ENCODE assay signal across 8 cellular contexts in genomic region chr20:45969712-45970634, GRCh38. TPM values are rescaled to one million over a fixed set of nuclear protein-coding genes. Genes with fewer than 3 reads are reported as not detected.
DNase-seq lines count a peak whose midpoint lies in the region; ATAC-seq and TF ChIP-seq lines count a peak whose summit lies in the region.

No MANE protein-coding gene starts in this region.

- no peak for DNase-seq in activated naive CD4-positive, alpha-beta T cell (lab: John Stamatoyannopoulos, UW)
- DNase-seq in NCI-H1092 (lab: John Stamatoyannopoulos, UW): peak; percentile 45
- no peak for DNase-seq in T-helper 2 cell treated with Interferon-gamma antibody and Interleukin-4, amounts not matched to agents 5 μg/mL and 100 μg/mL, for 36 hours (ENCODE audit: low spot score)
- DNase-seq in epithelial cell of proximal tubule (ENCODE audit: low read depth): no peak
- DNase-seq in natural killer cell treated with Interleukin-12 subunit alpha and Interleukin-12 subunit beta and Interleukin-15 and Interleukin-18, amount 100 ng/mL, for 72 hours (ENCODE audit: low spot score): no peak
- DNase-seq in NCI-H187 (lab: John Stamatoyannopoulos, UW): no peak

- H3K4me3 ChIP-seq in epithelial cell of proximal tubule (ENCODE audit: low read depth, low read length): peak overlapping the region; percentile 84

- peaks cover 23% of the 10 kb centered on the region for H3K4me1 Mint-ChIP-seq in activated naive CD4-positive, alpha-beta T cell treated with anti-CD3 and anti-CD28 coated beads, Interleukin-2, amount 50 U/mL, for 24 hours
- H3K4me1 Mint-ChIP-seq in T-helper 2 cell treated with Interferon-gamma antibody and Interleukin-4, amounts not matched to agents 5 μg/mL and 100 μg/mL, for 36 hours (ENCODE audit: low read depth): peaks cover 16% of the 10 kb centered on the region
- peaks cover 17 to 22% of the 10 kb centered on the region in 2 donors for H3K4me1 Mint-ChIP-seq in natural killer cell treated with Interleukin-12 subunit alpha and Interleukin-12 subunit beta and Interleukin-15 and Interleukin-18, amount 100 ng/mL, for 72 hours (ENCODE audit: low read depth in 2 of 2)

- peaks cover 11% of the 10 kb centered on the region for H3K36me3 Mint-ChIP-seq in activated naive CD4-positive, alpha-beta T cell treated with anti-CD3 and anti-CD28 coated beads, Interleukin-2, amount 50 U/mL, for 24 hours
- peaks cover 23% of the 10 kb centered on the region for H3K36me3 Mint-ChIP-seq in T-helper 2 cell treated with Interferon-gamma antibody and Interleukin-4, amounts not matched to agents 5 μg/mL and 100 μg/mL, for 36 hours (ENCODE audit: low read depth)
- H3K36me3 Mint-ChIP-seq in natural killer cell treated with Interleukin-12 subunit alpha and Interleukin-12 subunit beta and Interleukin-15 and Interleukin-18, amount 100 ng/mL, for 72 hours: peaks cover 10% of the 10 kb centered on the region

- ATAC-seq in natural killer cell treated with Interleukin-12 subunit alpha and Interleukin-12 subunit beta and Interleukin-15 and Interleukin-18, amount 100 ng/mL, for 72 hours: no peak
- ATAC-seq in GM21381 (IDR thresholded peaks at IDR 0.05; ENCODE audit: unreplicated experiment): no peak

- H3K4me3 Mint-ChIP-seq in activated naive CD4-positive, alpha-beta T cell treated with anti-CD3 and anti-CD28 coated beads, Interleukin-2, amount 50 U/mL, for 24 hours: peak overlapping the region; percentile 94
- H3K4me3 Mint-ChIP-seq in T-helper 2 cell treated with Interferon-gamma antibody and Interleukin-4, amounts not matched to agents 5 μg/mL and 100 μg/mL, for 36 hours: peak overlapping the region; percentile 97
- H3K4me3 Mint-ChIP-seq in natural killer cell treated with Interleukin-12 subunit alpha and Interleukin-12 subunit beta and Interleukin-15 and Interleukin-18, amount 100 ng/mL, for 72 hours: peak overlapping the region; percentile 99

- peak; percentile 78 for TF ChIP-seq CTCF in epithelial cell of proximal tubule (conservative IDR thresholded peaks at IDR 0.05; ENCODE audit: low read depth, low read length)

- H3K9me3 Mint-ChIP-seq in activated naive CD4-positive, alpha-beta T cell treated with anti-CD3 and anti-CD28 coated beads, Interleukin-2, amount 50 U/mL, for 24 hours: no peaks in the 10 kb centered on the region
- H3K9me3 Mint-ChIP-seq in T-helper 2 cell treated with Interferon-gamma antibody and Interleukin-4, amounts not matched to agents 5 μg/mL and 100 μg/mL, for 36 hours: no peaks in the 10 kb centered on the region
- H3K9me3 Mint-ChIP-seq in natural killer cell treated with Interleukin-12 subunit alpha and Interleukin-12 subunit beta and Interleukin-15 and Interleukin-18, amount 100 ng/mL, for 72 hours: no peaks in the 10 kb centered on the region

- no peaks in the 10 kb centered on the region for H3K27me3 Mint-ChIP-seq in activated naive CD4-positive, alpha-beta T cell treated with anti-CD3 and anti-CD28 coated beads, Interleukin-2, amount 50 U/mL, for 24 hours
- H3K27me3 Mint-ChIP-seq in T-helper 2 cell treated with Interferon-gamma antibody and Interleukin-4, amounts not matched to agents 5 μg/mL and 100 μg/mL, for 36 hours (ENCODE audit: low read depth): peaks cover 3% of the 10 kb centered on the region
- no peaks in the 10 kb centered on the region for H3K27me3 Mint-ChIP-seq in natural killer cell treated with Interleukin-12 subunit alpha and Interleukin-12 subunit beta and Interleukin-15 and Interleukin-18, amount 100 ng/mL, for 72 hours

- H3K27ac Mint-ChIP-seq in activated naive CD4-positive, alpha-beta T cell treated with anti-CD3 and anti-CD28 coated beads, Interleukin-2, amount 50 U/mL, for 24 hours: peak overlapping the region; percentile 77
- peak overlapping the region; percentile 73 for H3K27ac Mint-ChIP-seq in T-helper 2 cell treated with Interferon-gamma antibody and Interleukin-4, amounts not matched to agents 5 μg/mL and 100 μg/mL, for 36 hours
- peak overlapping the region; percentile 95 to 97 for H3K27ac Mint-ChIP-seq in natural killer cell treated with Interleukin-12 subunit alpha and Interleukin-12 subunit beta and Interleukin-15 and Interleukin-18, amount 100 ng/mL, for 72 hours

RNA-seq across cellular contexts. Expression of gene ZNF335, which starts 2.0 kb away (rescaled TPM):
- total RNA-seq in epithelial cell of proximal tubule: 14.9 and 16.0 TPM in 2 replicates
- total RNA-seq in natural killer cell treated with Interleukin-12 subunit alpha and Interleukin-12 subunit beta and Interleukin-15 and Interleukin-18, amount 100 ng/mL, for 72 hours: 10 to 100 TPM; 44.4 to 62.6 TPM

RNA-seq across cellular contexts. Expression of gene PCIF1, which starts 35.5 kb away (rescaled TPM):
- total RNA-seq in epithelial cell of proximal tubule: 17.9 and 18.3 TPM in 2 replicates
- 10 to 100 TPM; 33.7 to 41.1 TPM for total RNA-seq in natural killer cell treated with Interleukin-12 subunit alpha and Interleukin-12 subunit beta and Interleukin-15 and Interleukin-18, amount 100 ng/mL, for 72 hours

RNA-seq across cellular contexts. Expression of gene MMP9, which starts 38.7 kb away (rescaled TPM):
- total RNA-seq in epithelial cell of proximal tubule: 0.80 and 1.4 TPM in 2 replicates
- total RNA-seq in natural killer cell treated with Interleukin-12 subunit alpha and Interleukin-12 subunit beta and Interleukin-15 and Interleukin-18, amount 100 ng/mL, for 72 hours: under 1 TPM in 1 of 2 donors, not detected in 1; 0.17 TPM

RNA-seq across cellular contexts. Expression of gene PLTP, which starts 58.0 kb away (rescaled TPM):
- total RNA-seq in epithelial cell of proximal tubule: 20.9 and 38.5 TPM in 2 replicates
- total RNA-seq in natural killer cell treated with Interleukin-12 subunit alpha and Interleukin-12 subunit beta and Interleukin-15 and Interleukin-18, amount 100 ng/mL, for 72 hours: 1 to 10 TPM; 3.0 to 8.8 TPM

RNA-seq across cellular contexts. Expression of gene SLC12A5, which starts 59.0 kb away (rescaled TPM):
- total RNA-seq in epithelial cell of proximal tubule: not detected in 2 replicates
- total RNA-seq in natural killer cell treated with Interleukin-12 subunit alpha and Interleukin-12 subunit beta and Interleukin-15 and Interleukin-18, amount 100 ng/mL, for 72 hours: not detected
